Comparison of ENCODE assay signal across 29 cellular contexts in genomic region chr9:9901624-9902023, GRCh38.
"Had no signal": no experiment of that assay in that cellular context is flagged by ENCODE, and none has a peak within 500 bp of the region (broad histone marks: within the 10 kb centered on the region; RNA-seq: fewer than 3 reads in every experiment).

No MANE protein-coding gene starts in this region.

- H3K27ac ChIP-seq: gastrocnemius medialis, left lung, lower lobe of right lung, pancreas, prostate gland, skin epidermis, stomach, thyroid gland, upper lobe of left lung had no signal

- DNase-seq: activated CD4-positive, alpha-beta T cell treated with anti-CD3 and anti-CD28 coated beads for 1 hour; activated CD4-positive, alpha-beta T cell treated with anti-CD3 and anti-CD28 coated beads, Interleukin-2, amount 50 U/mL, for 1 hour; activated CD8-positive, alpha-beta T cell treated with anti-CD3 and anti-CD28 coated beads for 36 hours; activated gamma-delta T cell treated with Interleukin-2 at 50 U/mL for 16 hours; activated naive CD4-positive, alpha-beta T cell treated with anti-CD3 and anti-CD28 coated beads, Interleukin-2, amount 50 U/mL, for 16 hours; activated T-cell treated with anti-CD3 and anti-CD28 coated beads, Interleukin-2, amount 50 U/mL, for 4 hours; amniotic stem cell; caudate nucleus; cortex of kidney; effector memory CD8-positive, alpha-beta T cell; erythroblast; gastrocnemius medialis; glutamatergic neuron; left lung; lower lobe of right lung; mesenchymal stem cell; naive thymus-derived CD8-positive, alpha-beta T cell; nucleus accumbens; pancreas; retina; stimulated activated CD4-positive, alpha-beta T cell treated with anti-CD3 and anti-CD28 coated beads, Interleukin-4, amount 100 ng/mL, for 24 hours; stomach; thyroid gland; upper lobe of left lung had no signal

- H3K36me3 ChIP-seq: gastrocnemius medialis, left lung, lower lobe of right lung, pancreas, prostate gland, stomach, thyroid gland, upper lobe of left lung had no signal

- H3K4me1 ChIP-seq: gastrocnemius medialis, left lung, lower lobe of right lung, pancreas, prostate gland, stomach, thyroid gland, upper lobe of left lung had no signal

- H3K4me3 ChIP-seq: gastrocnemius medialis, left lung, lower lobe of right lung, pancreas, prostate gland, skin epidermis, stomach, thyroid gland, upper lobe of left lung had no signal

- H3K9me3 ChIP-seq: gastrocnemius medialis, left lung, lower lobe of right lung, pancreas, prostate gland, stomach, thyroid gland, upper lobe of left lung had no signal

- H3K27me3 ChIP-seq: gastrocnemius medialis, left lung, stomach, thyroid gland, upper lobe of left lung had no signal

- ATAC-seq: activated CD8-positive, alpha-beta T cell treated with anti-CD3 and anti-CD28 coated beads for 36 hours; activated T-cell treated with anti-CD3 and anti-CD28 coated beads, Interleukin-2, amount 50 U/mL, for 4 hours; activated T-helper 17 cell treated with anti-CD3 and anti-CD28 coated beads, Interleukin-2, amount 50 U/mL, for 72 hours; effector memory CD8-positive, alpha-beta T cell; gastrocnemius medialis; left lung; lower lobe of right lung; naive thymus-derived CD8-positive, alpha-beta T cell; pancreas; sciatic nerve; stimulated activated effector memory CD8-positive, alpha-beta T cell treated with anti-CD3 and anti-CD28 coated beads, Interleukin-12 subunit alpha, Interleukin-12 subunit beta, amount 100 ng/mL, for 72 hours had no signal
